In genomic region chr7:5429253-5429856, GRCh38 we compare ENCODE assay signal across 8 cellular contexts. TPM values are rescaled to one million over a fixed set of nuclear protein-coding genes. Genes with fewer than 3 reads are reported as not detected.
DNase-seq lines count a peak whose midpoint lies in the region; ATAC-seq and TF ChIP-seq lines count a peak whose summit lies in the region.

No MANE protein-coding gene starts in this region.

- no peak for TF ChIP-seq CTCF in A673 (conservative IDR thresholded peaks at IDR 0.05; ENCODE audit: low read depth, low read length)
- TF ChIP-seq CTCF in WERI-Rb-1 (IDR thresholded peaks at IDR 0.05; ENCODE audit: low read depth, low read length), result no peak
- no peak for TF ChIP-seq CTCF in prostate gland (IDR thresholded peaks at IDR 0.05)
- no peak for TF ChIP-seq CTCF in GM10248 (IDR thresholded peaks at IDR 0.05; ENCODE audit: control extremely low read depth, extremely low read depth, low read depth, missing control alignments)

- POLR2A ChIA-PET in A673 (lab: Charles Lee; ENCODE audit: low non-redundant PET), result no interaction called here
- POLR2A ChIA-PET in GM10248 (lab: Yijun Ruan, JAX), result no interaction called here

- no peak for TF ChIP-seq POLR2A in prostate gland (IDR thresholded peaks at IDR 0.05)

- CTCF ChIA-PET in A673 (lab: Charles Lee), result no interaction called here
- CTCF ChIA-PET in GM10248 (lab: Yijun Ruan, JAX), result interaction anchor here (1.2 kb wide), 1 partner anchor 12 kb away, joined by 3 read pairs; no protein-coding TSS in a partner anchor

- peak overlapping the region; percentile 79 for H3K4me3 ChIP-seq in A673 (ENCODE audit: low read depth, low read length, poor library complexity, severe bottlenecking)
- no peak overlapping the region for H3K4me3 ChIP-seq in WERI-Rb-1 (ENCODE audit: low read depth, low read length)
- peak overlapping the region; percentile 74 to 95 for H3K4me3 ChIP-seq in prostate gland

- H3K27me3 ChIP-seq in A673 (replicated peaks; ENCODE audit: insufficient read depth, low read depth, low read length, poor library complexity) (no peaks in the 10 kb centered on the region), WERI-Rb-1 (ENCODE audit: insufficient read depth, low read depth, severe bottlenecking) (peaks cover 4% of the 10 kb centered on the region), prostate gland (replicated peaks; ENCODE audit: insufficient read depth) (no peaks in the 10 kb centered on the region)

- intact Hi-C loops in A673 (cut with micrococcal nuclease; ENCODE audit: unreplicated experiment) (no loop called here), left cardiac atrium (cut with DNase I) (no loop called here), prostate gland (cut with DNase I) (no loop called here)

- H3K9me3 ChIP-seq in A673 (ENCODE audit: low read depth, low read length, poor library complexity, severe bottlenecking), result no peaks in the 10 kb centered on the region
- peaks cover 4% of the 10 kb centered on the region for H3K9me3 ChIP-seq in WERI-Rb-1 (ENCODE audit: severe bottlenecking)
- no peaks in the 10 kb centered on the region for H3K9me3 ChIP-seq in prostate gland

- H3K4me1 ChIP-seq in A673 (ENCODE audit: insufficient read depth, low read length, poor library complexity, severe bottlenecking) (peaks cover 33% of the 10 kb centered on the region), prostate gland (replicated peaks) (peaks cover 8% of the 10 kb centered on the region)

- DNase-seq in A673 (ENCODE audit: low spot score), result no peak
- no peak for DNase-seq in WERI-Rb-1
- no peak for DNase-seq in left cardiac atrium
- no peak for DNase-seq in prostate gland (ENCODE audit: low spot score)
- DNase-seq in GM10248 (ENCODE audit: extremely low spot score), result no peak
- DNase-seq in COLO829 (ENCODE audit: low spot score), result no peak
- DNase-seq in stimulated activated CD4-positive, alpha-beta T cell treated with anti-CD3 and anti-CD28 coated beads, Interleukin-1b, Interleukin-23, amount 100 ng/mL, for 48 hours, result no peak

- under 1% methylated on average over 31 of the region's 31 CpGs for WGBS in prostate gland

- no TSS peak for BruUV-seq in A673 (replicated peaks; lab: Mats Ljungman, UMichigan)

- H3K27ac ChIP-seq in A673 (ENCODE audit: low read depth, low read length, poor library complexity, severe bottlenecking) (peak overlapping the region; percentile 99), WERI-Rb-1 (peak overlapping the region; percentile 21), prostate gland (peak overlapping the region; percentile 100)

- ATAC-seq in GM19463 (IDR thresholded peaks at IDR 0.05; ENCODE audit: unreplicated experiment), result peak; percentile 21
- peak; percentile 3 to 19 for ATAC-seq in left cardiac atrium

- H3K36me3 ChIP-seq in A673 (ENCODE audit: insufficient read depth, low read length, poor library complexity, severe bottlenecking), result no peaks in the 10 kb centered on the region
- H3K36me3 ChIP-seq in WERI-Rb-1, result peaks cover 3% of the 10 kb centered on the region; the same call in 1 of the 2 replicates
- H3K36me3 ChIP-seq in prostate gland, result no peaks in the 10 kb centered on the region

RNA-seq across cellular contexts. Expression of gene TNRC18, which starts 5.7 kb away (rescaled TPM):
- total RNA-seq in A673 (2021) (91.7 and 97.2 TPM in 2 replicates), left cardiac atrium (10 to 100 TPM; 39.4 to 44.7 TPM), prostate gland (100 to 1,000 TPM; 138 to 290 TPM)

Comparison
In these comparisons a context has a peak if more than half of its experiments do, and no peak if none do; other contexts are left out.
1. H3K27ac ChIP-seq: peak in every context shown above with its lines; median percentile 100 in prostate gland; 99 in A673; 21 in WERI-Rb-1.